ENCODE assay signal across 16 cellular contexts in the genomic region with DNA sequence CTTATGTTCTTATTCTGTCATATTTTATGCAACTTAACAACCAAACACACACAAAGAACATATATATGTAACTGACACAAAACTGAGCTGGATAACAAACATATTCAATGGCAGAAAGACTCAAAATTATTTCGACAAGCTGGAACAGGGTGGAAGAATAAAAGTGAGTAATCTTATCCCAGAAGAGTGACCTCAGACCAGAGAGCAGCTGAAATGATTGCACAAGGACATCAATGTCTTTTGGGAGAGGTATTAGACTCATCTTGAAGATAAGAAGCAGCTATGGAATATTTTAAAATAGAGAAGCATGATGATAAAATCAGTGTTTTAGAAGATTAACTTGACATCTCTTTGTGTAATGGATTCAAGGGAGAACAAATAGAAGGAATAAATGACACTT.
"Had no signal": no experiment of that assay in that cellular context is flagged by ENCODE, and none has a peak within 500 bp of the region (broad histone marks: within the 10 kb centered on the region; RNA-seq: fewer than 3 reads in every experiment).

No MANE protein-coding gene starts in this region.

- H3K4me3 ChIP-seq: colonic mucosa, sigmoid colon, upper lobe of right lung had no signal

- H3K27me3 ChIP-seq: colonic mucosa, sigmoid colon, upper lobe of right lung had no signal

- DNase-seq: activated CD4-positive, alpha-beta memory T cell treated with anti-CD3 and anti-CD28 coated beads for 36 hours; activated CD4-positive, CD25-positive, alpha-beta regulatory T cell treated with anti-CD3 and anti-CD28 coated beads, Interleukin-2, amount 50 U/mL, for 72 hours; activated CD8-positive, alpha-beta memory T cell treated with anti-CD3 and anti-CD28 coated beads, Interleukin-2, amount 50 U/mL, for 4 hours; activated naive CD4-positive, alpha-beta T cell treated with Interleukin-2 at 50 U/mL for 16 hours; caudate nucleus; colonic mucosa; effector memory CD4-positive, alpha-beta T cell; head of caudate nucleus; islet precursor cell; sigmoid colon; stimulated activated CD4-positive, alpha-beta T cell treated with anti-CD3 and anti-CD28 coated beads, Interleukin-12 subunit alpha, Interleukin-12 subunit beta, amount 100 ng/mL, for 4 hours; stimulated activated naive CD4-positive, alpha-beta T cell; SW 1271; upper lobe of right lung had no signal

- H3K36me3 ChIP-seq: colonic mucosa, sigmoid colon, upper lobe of right lung had no signal

- H3K4me3 Mint-ChIP-seq: activated CD4-positive, alpha-beta memory T cell treated with anti-CD3 and anti-CD28 coated beads for 36 hours; activated T-helper 1 cell treated with anti-CD3 and anti-CD28 coated beads, Interleukin-12 subunit alpha, Interleukin-12 subunit beta, Interleukin-2, Interleukin-4 antibody, amounts not matched to agents 30 ng/mL and 10 ng/mL and 1 ng/mL, durations not matched to agents 14 hours and 24 hours and 36 hours had no signal

- H3K9me3 ChIP-seq: colonic mucosa, sigmoid colon, upper lobe of right lung had no signal

- H3K36me3 Mint-ChIP-seq: activated CD4-positive, alpha-beta memory T cell treated with anti-CD3 and anti-CD28 coated beads for 36 hours had no signal

- H3K9me3 Mint-ChIP-seq: activated CD4-positive, alpha-beta memory T cell treated with anti-CD3 and anti-CD28 coated beads for 36 hours had no signal

- H3K4me1 ChIP-seq: colonic mucosa, sigmoid colon, upper lobe of right lung had no signal

- H3K27ac Mint-ChIP-seq: activated CD4-positive, alpha-beta memory T cell treated with anti-CD3 and anti-CD28 coated beads for 36 hours; activated T-helper 1 cell treated with anti-CD3 and anti-CD28 coated beads, Interleukin-12 subunit alpha, Interleukin-12 subunit beta, Interleukin-2, Interleukin-4 antibody, amounts not matched to agents 30 ng/mL and 10 ng/mL and 1 ng/mL, durations not matched to agents 14 hours and 24 hours and 36 hours had no signal

- ATAC-seq: upper lobe of right lung had no signal

- H3K27ac ChIP-seq: colonic mucosa, epithelial cell of prostate, sigmoid colon, upper lobe of right lung had no signal
